1 cellular context compared by ENCODE assay signal in genomic region chr2:214378455-214379103, GRCh38.
TF ChIP-seq lines count a peak whose summit lies in the region.

No MANE protein-coding gene starts in this region.

TF ChIP-seq in WTC11, 78 proteins besides CTCF, POLR2A, EP300 and RAD21 (continued from another document):
- TF ChIP-seq, protein P1, sequence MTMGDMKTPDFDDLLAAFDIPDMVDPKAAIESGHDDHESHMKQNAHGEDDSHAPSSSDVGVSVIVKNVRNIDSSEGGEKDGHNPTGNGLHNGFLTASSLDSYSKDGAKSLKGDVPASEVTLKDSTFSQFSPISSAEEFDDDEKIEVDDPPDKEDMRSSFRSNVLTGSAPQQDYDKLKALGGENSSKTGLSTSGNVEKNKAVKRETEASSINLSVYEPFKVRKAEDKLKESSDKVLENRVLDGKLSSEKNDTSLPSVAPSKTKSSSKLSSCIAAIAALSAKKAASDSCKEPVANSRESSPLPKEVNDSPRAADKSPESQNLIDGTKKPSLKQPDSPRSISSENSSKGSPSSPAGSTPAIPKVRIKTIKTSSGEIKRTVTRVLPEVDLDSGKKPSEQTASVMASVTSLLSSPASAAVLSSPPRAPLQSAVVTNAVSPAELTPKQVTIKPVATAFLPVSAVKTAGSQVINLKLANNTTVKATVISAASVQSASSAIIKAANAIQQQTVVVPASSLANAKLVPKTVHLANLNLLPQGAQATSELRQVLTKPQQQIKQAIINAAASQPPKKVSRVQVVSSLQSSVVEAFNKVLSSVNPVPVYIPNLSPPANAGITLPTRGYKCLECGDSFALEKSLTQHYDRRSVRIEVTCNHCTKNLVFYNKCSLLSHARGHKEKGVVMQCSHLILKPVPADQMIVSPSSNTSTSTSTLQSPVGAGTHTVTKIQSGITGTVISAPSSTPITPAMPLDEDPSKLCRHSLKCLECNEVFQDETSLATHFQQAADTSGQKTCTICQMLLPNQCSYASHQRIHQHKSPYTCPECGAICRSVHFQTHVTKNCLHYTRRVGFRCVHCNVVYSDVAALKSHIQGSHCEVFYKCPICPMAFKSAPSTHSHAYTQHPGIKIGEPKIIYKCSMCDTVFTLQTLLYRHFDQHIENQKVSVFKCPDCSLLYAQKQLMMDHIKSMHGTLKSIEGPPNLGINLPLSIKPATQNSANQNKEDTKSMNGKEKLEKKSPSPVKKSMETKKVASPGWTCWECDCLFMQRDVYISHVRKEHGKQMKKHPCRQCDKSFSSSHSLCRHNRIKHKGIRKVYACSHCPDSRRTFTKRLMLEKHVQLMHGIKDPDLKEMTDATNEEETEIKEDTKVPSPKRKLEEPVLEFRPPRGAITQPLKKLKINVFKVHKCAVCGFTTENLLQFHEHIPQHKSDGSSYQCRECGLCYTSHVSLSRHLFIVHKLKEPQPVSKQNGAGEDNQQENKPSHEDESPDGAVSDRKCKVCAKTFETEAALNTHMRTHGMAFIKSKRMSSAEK (CRISPR knock-in tag; IDR thresholded peaks at IDR 0.05; ENCODE audit: borderline replicate concordance), result no peak
- TF ChIP-seq NFYB (CRISPR knock-in tag; conservative IDR thresholded peaks at IDR 0.05; ENCODE audit: low read depth), result no peak
- no peak for TF ChIP-seq STAT6 (CRISPR knock-in tag; conservative IDR thresholded peaks at IDR 0.05; ENCODE audit: low read depth)
- TF ChIP-seq, protein P2, sequence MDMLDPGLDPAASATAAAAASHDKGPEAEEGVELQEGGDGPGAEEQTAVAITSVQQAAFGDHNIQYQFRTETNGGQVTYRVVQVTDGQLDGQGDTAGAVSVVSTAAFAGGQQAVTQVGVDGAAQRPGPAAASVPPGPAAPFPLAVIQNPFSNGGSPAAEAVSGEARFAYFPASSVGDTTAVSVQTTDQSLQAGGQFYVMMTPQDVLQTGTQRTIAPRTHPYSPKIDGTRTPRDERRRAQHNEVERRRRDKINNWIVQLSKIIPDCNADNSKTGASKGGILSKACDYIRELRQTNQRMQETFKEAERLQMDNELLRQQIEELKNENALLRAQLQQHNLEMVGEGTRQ (CRISPR knock-in tag; IDR thresholded peaks at IDR 0.05), result no peak
- no peak for TF ChIP-seq NFATC4 (CRISPR knock-in tag; IDR thresholded peaks at IDR 0.05)
- TF ChIP-seq ELF4 (CRISPR knock-in tag; IDR thresholded peaks at IDR 0.05; ENCODE audit: low read depth), result no peak
- no peak for TF ChIP-seq RELA (CRISPR knock-in tag; IDR thresholded peaks at IDR 0.05; ENCODE audit: borderline replicate concordance)
- TF ChIP-seq CREB1 (CRISPR knock-in tag; IDR thresholded peaks at IDR 0.05), result no peak
TF ChIP-seq in WTC11: peak in this region for 0.
